ENCODE assay signal across 15 cellular contexts in genomic region chr3:19428729-19429128, GRCh38.
DNase-seq lines count a peak whose midpoint lies in the region; TF ChIP-seq lines count a peak whose summit lies in the region.
"Had no signal": no experiment of that assay in that cellular context is flagged by ENCODE, and none has a peak within 500 bp of the region (broad histone marks: within the 10 kb centered on the region; RNA-seq: fewer than 3 reads in every experiment).

No MANE protein-coding gene starts in this region.

- H3K4me1 Mint-ChIP-seq in nephron progenitor cell = no peaks in the 10 kb centered on the region

- no peaks in the 10 kb centered on the region for H3K9me3 Mint-ChIP-seq in nephron progenitor cell
- H3K9me3 Mint-ChIP-seq: CD4-positive, alpha-beta T cell; CD8-positive, alpha-beta T cell had no signal

- peak overlapping the region; percentile 25 for H3K27ac Mint-ChIP-seq in nephron progenitor cell
- H3K27ac Mint-ChIP-seq: CD4-positive, alpha-beta T cell; CD8-positive, alpha-beta T cell had no signal

- no peak overlapping the region for H3K4me3 ChIP-seq in NB4 (ENCODE audit: low read depth, low read length)
- H3K4me3 ChIP-seq: BLaER1 treated with 17β-estradiol and CSF1 and Interleukin-3, amounts not matched to agents 10 nM and 100 nM; GM12878 had no signal

- TF ChIP-seq POLR2A in NB4 (IDR thresholded peaks at IDR 0.05; ENCODE audit: extremely low read depth, insufficient read length) = no peak

- DNase-seq in NB4 (ENCODE audit: low read depth) (peak; percentile 1), nephron progenitor cell (no peak), SKM-1 (lab: John Stamatoyannopoulos, UW; ENCODE audit: unreplicated experiment) (no peak), NCI-H446 (lab: John Stamatoyannopoulos, UW) (no peak), SHP77 (lab: John Stamatoyannopoulos, UW) (no peak)
- DNase-seq: 8988T; ACHN; Caco-2; Calu3; CD4-positive, alpha-beta T cell; CD8-positive, alpha-beta T cell; DMS79 treated with DMSO at 0.1 percent for 48 hours; GF-D8 had no signal

- no peaks in the 10 kb centered on the region for H3K36me3 Mint-ChIP-seq in nephron progenitor cell (ENCODE audit: low read depth)
- H3K36me3 Mint-ChIP-seq: CD8-positive, alpha-beta T cell had no signal

- no peaks in the 10 kb centered on the region for H3K27me3 Mint-ChIP-seq in nephron progenitor cell (ENCODE audit: low read depth, poor library complexity)
- H3K27me3 Mint-ChIP-seq: CD4-positive, alpha-beta T cell had no signal

- TF ChIP-seq CTCF in NB4 (IDR thresholded peaks at IDR 0.05; ENCODE audit: low read depth, low read length) (no peak), nephron progenitor cell (IDR thresholded peaks at IDR 0.05) (no peak)

- H3K4me3 Mint-ChIP-seq in nephron progenitor cell = no peak overlapping the region
- H3K4me3 Mint-ChIP-seq: CD4-positive, alpha-beta T cell; CD8-positive, alpha-beta T cell had no signal
